Comparison of ENCODE assay signal across 15 cellular contexts in the genomic region with DNA sequence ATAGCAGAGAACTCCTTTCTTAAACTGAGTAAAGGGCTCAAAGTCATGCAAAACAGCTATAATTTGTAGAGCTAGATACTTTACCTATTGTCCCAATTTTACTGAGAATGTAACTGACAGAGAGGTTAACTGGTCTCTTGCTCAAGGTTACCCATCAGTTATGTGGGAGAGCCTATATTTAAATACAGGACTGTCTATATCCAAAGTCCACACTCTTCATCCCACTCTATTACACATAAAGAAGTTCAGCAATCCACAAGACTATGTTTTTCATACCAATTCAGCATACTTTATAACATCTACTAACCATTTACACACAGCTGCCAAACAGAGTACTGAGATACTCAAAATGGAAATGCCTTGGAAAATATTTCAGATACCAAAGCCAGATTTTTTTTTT.
DNase-seq lines count a peak whose midpoint lies in the region; ATAC-seq and TF ChIP-seq lines count a peak whose summit lies in the region.
"Had no signal": no experiment of that assay in that cellular context is flagged by ENCODE, and none has a peak within 500 bp of the region (broad histone marks: within the 10 kb centered on the region; RNA-seq: fewer than 3 reads in every experiment).

No MANE protein-coding gene starts in this region.

- H3F3A ChIP-seq in PC-3 (ENCODE audit: low read length, unreplicated experiment): no peaks in the 10 kb centered on the region

- no peaks in the 10 kb centered on the region for H3K36me3 Mint-ChIP-seq in Caco-2 (ENCODE audit: insufficient read depth, unreplicated experiment)
- H3K36me3 Mint-ChIP-seq in nephron (ENCODE audit: low read depth): peaks cover 6% of the 10 kb centered on the region

- H3K79me2 ChIP-seq in PC-3 (ENCODE audit: low read length): no peaks in the 10 kb centered on the region

- H3K27ac Mint-ChIP-seq in Caco-2 (ENCODE audit: unreplicated experiment): peak overlapping the region; percentile 6
- H3K27ac Mint-ChIP-seq in nephron: peak overlapping the region in 2 of 3 experiments; percentile 18 to 76

- CTCF ChIA-PET in Caco-2 (lab: Charles Lee): no interaction called here
- CTCF ChIA-PET in PC-3 (lab: Charles Lee): interaction anchor here (0.6 kb wide), 1 partner anchor 168 kb away, joined by 3 read pairs; no protein-coding TSS in a partner anchor

- H3K27me3 Mint-ChIP-seq in Caco-2 (ENCODE audit: insufficient read depth, unreplicated experiment) (no peaks in the 10 kb centered on the region), nephron (ENCODE audit: low read depth) (no peaks in the 10 kb centered on the region)

- H3K4me2 ChIP-seq in PC-3 (ENCODE audit: low read length): no peak overlapping the region

- H3K4me3 ChIP-seq in Caco-2 (ENCODE audit: low read depth, low read length) (no peak overlapping the region), PC-3 (ENCODE audit: low read length) (no peak overlapping the region)
- H3K4me3 ChIP-seq: HAP-1, SK-N-MC had no signal

- no peaks in the 10 kb centered on the region for H3K27me3 ChIP-seq in Caco-2 (replicated peaks; ENCODE audit: control insufficient read depth, insufficient read depth, low read length)
- H3K27me3 ChIP-seq in PC-3 (ENCODE audit: low read length): no peaks in the 10 kb centered on the region

- ATAC-seq in PC-3 (peak; percentile 18), left colon (peak; percentile 21)

- H3K4me1 ChIP-seq in Caco-2 (peaks cover 20% of the 10 kb centered on the region), PC-3 (ENCODE audit: insufficient read depth, low read length) (peaks cover 11% of the 10 kb centered on the region; the same call in 1 of the 2 replicates)
- H3K4me1 ChIP-seq: HAP-1 had no signal

- POLR2A ChIA-PET in Caco-2 (lab: Charles Lee) (interaction anchor here (1.2 kb wide), 1 partner anchor 166 kb away, joined by 7 read pairs; a partner anchor contains a TSS), PC-3 (lab: Charles Lee; ENCODE audit: unreplicated experiment) (interaction anchor here (0.6 kb wide), 1 partner anchor 80 kb away, joined by 6 read pairs; no protein-coding TSS in a partner anchor)

- no peak for TF ChIP-seq CTCF in Caco-2 (IDR thresholded peaks at IDR 0.05; ENCODE audit: insufficient read depth in 1 of 2, low read depth in 1 of 2, low read length in 1 of 2, severe bottlenecking in 1 of 2, unreplicated experiment in 1 of 2)
- no peak for TF ChIP-seq CTCF in PC-3 (conservative IDR thresholded peaks at IDR 0.05; ENCODE audit: low read depth, low read length)
- no peak for TF ChIP-seq CTCF in nephron (IDR thresholded peaks at IDR 0.05; ENCODE audit: unreplicated experiment in 3 of 3)

- H3K36me3 ChIP-seq in Caco-2 (ENCODE audit: control insufficient read depth, insufficient read depth, low read length): no peaks in the 10 kb centered on the region
- H3K36me3 ChIP-seq in PC-3 (ENCODE audit: low read depth, low read length): no peaks in the 10 kb centered on the region
- H3K36me3 ChIP-seq: HAP-1 had no signal

- H3K4me1 Mint-ChIP-seq in Caco-2 (ENCODE audit: low read depth, unreplicated experiment) (peaks cover 12% of the 10 kb centered on the region), nephron (peaks cover 9% of the 10 kb centered on the region)

- no peaks in the 10 kb centered on the region for H3K9me2 ChIP-seq in PC-3 (replicated peaks; ENCODE audit: low read length)

- H2AFZ ChIP-seq in PC-3 (ENCODE audit: low read length): no peak overlapping the region

- no TSS peak for BruUV-seq in Caco-2 (replicated peaks; lab: Mats Ljungman, UMichigan)
- no TSS peak for BruUV-seq in PC-3 (replicated peaks; lab: Mats Ljungman, UMichigan)

- H3K9ac ChIP-seq in PC-3 (ENCODE audit: low read length): no peak overlapping the region

- no peaks in the 10 kb centered on the region for H4K20me1 ChIP-seq in PC-3 (ENCODE audit: low read length)

- H3K9me3 ChIP-seq in Caco-2 (no peaks in the 10 kb centered on the region), PC-3 (ENCODE audit: low read length) (no peaks in the 10 kb centered on the region)
- H3K9me3 ChIP-seq: HAP-1 had no signal

- DNase-seq in Caco-2 (no peak), PC-3 (no peak), left colon (no peak), DMS 273 treated with DMSO at 0.1 percent for 48 hours (lab: John Stamatoyannopoulos, UW) (no peak), activated T-cell treated with anti-CD3 and anti-CD28 coated beads for 4 hours (no peak), retina (no peak)
- DNase-seq in activated CD4-positive, CD25-positive, alpha-beta regulatory T cell (lab: John Stamatoyannopoulos, UW): no peak
- DNase-seq: DMS153, KG1, NCI-H1417 treated with DMSO at 0.1 percent for 48 hours, NCI-H446 had no signal

- H3K9me3 Mint-ChIP-seq in Caco-2 (ENCODE audit: unreplicated experiment) (no peaks in the 10 kb centered on the region), nephron (no peaks in the 10 kb centered on the region)

- H3K27ac ChIP-seq in PC-3 (ENCODE audit: low read length): no peak overlapping the region
- H3K27ac ChIP-seq: C4-2B, SK-N-MC had no signal

- H3K4me3 Mint-ChIP-seq in Caco-2 (ENCODE audit: unreplicated experiment) (peak overlapping the region; percentile 15), nephron (no peak overlapping the region)

- intact Hi-C loops in Caco-2 (cut with micrococcal nuclease; ENCODE audit: unreplicated experiment) (no loop called here), PC-3 (cut with micrococcal nuclease) (no loop called here), left colon (cut with DNase I, micrococcal nuclease) (no loop called here)
